In genomic region chr5:142725231-142726187, GRCh38 we compare ENCODE assay signal across 1 cellular context.
TF ChIP-seq lines count a peak whose summit lies in the region.

No MANE protein-coding gene starts in this region.

TF ChIP-seq in HEK293, 187 proteins besides CTCF, POLR2A, EP300 and RAD21:
- TF ChIP-seq SCRT2 (tag by site-specific recombination; IDR thresholded peaks at IDR 0.05) (peak; percentile 37; the same call in 1 of the 2 replicates), ZNF692 (tag by site-specific recombination; IDR thresholded peaks at IDR 0.05) (0 out of 2 replicates have a peak, but pooled peaks have one; percentile 17), ZNF391 (tag by site-specific recombination; IDR thresholded peaks at IDR 0.05; ENCODE audit: borderline replicate concordance, low read depth) (no peak)
TF ChIP-seq in HEK293: peak in this region for 2.
